1 cellular context compared by ENCODE assay signal in the genomic region with DNA sequence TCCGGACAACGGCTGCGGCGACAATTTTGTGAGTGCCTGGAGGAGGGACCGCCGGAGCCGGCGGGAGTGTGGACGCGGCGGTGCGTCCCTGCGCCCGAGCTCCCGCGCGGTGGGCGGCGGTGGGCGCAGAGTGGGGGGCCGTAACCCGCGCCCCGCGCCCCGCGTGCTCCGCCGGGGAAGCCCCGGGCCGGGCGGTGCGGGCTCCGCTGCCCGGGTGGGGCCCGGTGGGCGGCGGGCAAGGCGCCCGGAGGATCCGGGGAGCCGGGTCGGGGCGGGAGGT.
TF ChIP-seq lines count a peak whose summit lies in the region.

No MANE protein-coding gene starts in this region.

TF ChIP-seq in GM23338, 12 proteins besides CTCF, POLR2A, EP300 and RAD21 (continued from another document):
- TF ChIP-seq ZNF462 (CRISPR knock-in tag; IDR thresholded peaks at IDR 0.05) (no peak), ETS1 (IDR thresholded peaks at IDR 0.05) (no peak), EZH2 (IDR thresholded peaks at IDR 0.05; ENCODE audit: low read depth, unreplicated experiment) (no peak)
TF ChIP-seq in GM23338: peak in this region for 0.
